In genomic region chr3:45635475-45636256, GRCh38 we compare ENCODE assay signal across 1 cellular context.
TF ChIP-seq lines count a peak whose summit lies in the region.

No MANE protein-coding gene starts in this region.

TF ChIP-seq in H1, 55 proteins besides CTCF, POLR2A, EP300 and RAD21:
- 0 out of 2 replicates have a peak, but pooled peaks have one; percentile 7 for TF ChIP-seq ATF3 (IDR thresholded peaks at IDR 0.05; ENCODE audit: insufficient read depth, low read depth, low read length)
- TF ChIP-seq HDAC6 (IDR thresholded peaks at IDR 0.05; ENCODE audit: low read depth, low read length): no peak
- no peak for TF ChIP-seq RBBP5 (IDR thresholded peaks at IDR 0.05; ENCODE audit: borderline replicate concordance, low read depth, low read length)
- no peak for TF ChIP-seq RNF2 (IDR thresholded peaks at IDR 0.05; ENCODE audit: borderline replicate concordance, low read depth, low read length, missing control alignments, poor library complexity, severe bottlenecking)
- TF ChIP-seq CEBPB (IDR thresholded peaks at IDR 0.05; ENCODE audit: low read depth, low read length): peak; percentile 92
- no peak for TF ChIP-seq SIRT6 (IDR thresholded peaks at IDR 0.05; ENCODE audit: low read length)
- no peak for TF ChIP-seq EZH2 (IDR thresholded peaks at IDR 0.05; ENCODE audit: low read depth, low read length, severe bottlenecking)
- peak; percentile 88 for TF ChIP-seq TEAD4 (IDR thresholded peaks at IDR 0.05; ENCODE audit: low read depth, low read length)
- TF ChIP-seq KDM4A (IDR thresholded peaks at IDR 0.05; ENCODE audit: low read depth, low read length, severe bottlenecking): no peak
- no peak for TF ChIP-seq KDM5A (IDR thresholded peaks at IDR 0.05; ENCODE audit: low read length)
TF ChIP-seq in H1: peak in this region for 3.
